ENCODE assay signal across 10 cellular contexts in genomic region chr2:46461716-46462171, GRCh38. TPM values are rescaled to one million over a fixed set of nuclear protein-coding genes. Genes with fewer than 3 reads are reported as not detected.
DNase-seq lines count a peak whose midpoint lies in the region; ATAC-seq and TF ChIP-seq lines count a peak whose summit lies in the region.
"Had no signal": no experiment of that assay in that cellular context is flagged by ENCODE, and none has a peak within 500 bp of the region (broad histone marks: within the 10 kb centered on the region; RNA-seq: fewer than 3 reads in every experiment).

No MANE protein-coding gene starts in this region.

- no peak overlapping the region for H3K4me3 Mint-ChIP-seq in activated T-cell treated with anti-CD3 and anti-CD28 coated beads, Interleukin-2, amount 50 U/mL, for 72 hours
- peak overlapping the region in 2 of 4 donors; percentile 24 to 27 for H3K4me3 Mint-ChIP-seq in IgD-negative memory B cell
- no peak overlapping the region for H3K4me3 Mint-ChIP-seq in central memory CD8-positive, alpha-beta T cell
- H3K4me3 Mint-ChIP-seq in chondrocyte (ENCODE audit: unreplicated experiment), result no peak overlapping the region
- H3K4me3 Mint-ChIP-seq: T-helper 1 cell treated with Interleukin-12 subunit alpha and Interleukin-12 subunit beta and Interleukin-4 antibody, amounts not matched to agents 30 μg/mL and 1 μg/mL, for 36 hours had no signal

- H3K27ac ChIP-seq in substantia nigra (ENCODE audit: low read depth, low read length, poor library complexity, severe bottlenecking), result peak overlapping the region; percentile 93

- H3K27me3 Mint-ChIP-seq in activated T-cell treated with anti-CD3 and anti-CD28 coated beads, Interleukin-2, amount 50 U/mL, for 72 hours (ENCODE audit: low read depth), result no peaks in the 10 kb centered on the region
- peaks cover 1% of the 10 kb centered on the region for H3K27me3 Mint-ChIP-seq in IgD-negative memory B cell
- H3K27me3 Mint-ChIP-seq in central memory CD8-positive, alpha-beta T cell, result no peaks in the 10 kb centered on the region
- no peaks in the 10 kb centered on the region for H3K27me3 Mint-ChIP-seq in chondrocyte (ENCODE audit: low read depth)

- H3K9me3 Mint-ChIP-seq in activated T-cell treated with anti-CD3 and anti-CD28 coated beads, Interleukin-2, amount 50 U/mL, for 72 hours, result no peaks in the 10 kb centered on the region
- H3K9me3 Mint-ChIP-seq in IgD-negative memory B cell (no peaks in the 10 kb centered on the region), chondrocyte (ENCODE audit: low read depth) (no peaks in the 10 kb centered on the region)
- H3K9me3 Mint-ChIP-seq in central memory CD8-positive, alpha-beta T cell, result no peaks in the 10 kb centered on the region
- H3K9me3 Mint-ChIP-seq: T-helper 1 cell treated with Interleukin-12 subunit alpha and Interleukin-12 subunit beta and Interleukin-4 antibody, amounts not matched to agents 30 μg/mL and 1 μg/mL, for 36 hours had no signal

- DNase-seq in activated T-cell treated with anti-CD3 and anti-CD28 coated beads, Interleukin-2, amount 50 U/mL, for 72 hours, result no peak
- DNase-seq in activated T-cell treated with anti-CD3 and anti-CD28 coated beads, Interleukin-2, amount 50 U/mL, for 1 hour, result no peak
- no peak for DNase-seq in central memory CD8-positive, alpha-beta T cell (ENCODE audit: low spot score in 2 of 2)
- DNase-seq in substantia nigra (lab: John Stamatoyannopoulos, UW) (peak in 11 of 49 donors; percentile 12 to 54 (median 30)), GM20000 (ENCODE audit: low spot score) (no peak), RKO (ENCODE audit: low spot score) (no peak), chondrocyte (ENCODE audit: low spot score) (no peak)

- H3K4me1 Mint-ChIP-seq in activated T-cell treated with anti-CD3 and anti-CD28 coated beads, Interleukin-2, amount 50 U/mL, for 72 hours (ENCODE audit: low read depth), result peaks cover 17% of the 10 kb centered on the region
- H3K4me1 Mint-ChIP-seq in IgD-negative memory B cell, result peaks cover 15 to 23% (median 16%) of the 10 kb centered on the region in 3 donors
- H3K4me1 Mint-ChIP-seq in central memory CD8-positive, alpha-beta T cell, result peaks cover 14% of the 10 kb centered on the region
- H3K4me1 Mint-ChIP-seq in chondrocyte (ENCODE audit: low read depth), result peaks cover 15% of the 10 kb centered on the region

- peak; percentile 22 to 43 for ATAC-seq in activated T-cell treated with anti-CD3 and anti-CD28 coated beads, Interleukin-2, amount 50 U/mL, for 72 hours (replicated peaks in 1 of 2)
- peak; percentile 19 for ATAC-seq in central memory CD8-positive, alpha-beta T cell (replicated peaks; ENCODE audit: extremely low read depth, poor library complexity, severe bottlenecking)

- no peak overlapping the region for H3K27ac Mint-ChIP-seq in activated T-cell treated with anti-CD3 and anti-CD28 coated beads, Interleukin-2, amount 50 U/mL, for 72 hours
- H3K27ac Mint-ChIP-seq in IgD-negative memory B cell, result peak overlapping the region; percentile 18 to 86 (median 75)
- H3K27ac Mint-ChIP-seq in central memory CD8-positive, alpha-beta T cell (ENCODE audit: low read depth), result peak overlapping the region; percentile 76
- no peak overlapping the region for H3K27ac Mint-ChIP-seq in chondrocyte (ENCODE audit: unreplicated experiment)
- H3K27ac Mint-ChIP-seq: T-helper 1 cell treated with Interleukin-12 subunit alpha and Interleukin-12 subunit beta and Interleukin-4 antibody, amounts not matched to agents 30 μg/mL and 1 μg/mL, for 36 hours had no signal

- no peaks in the 10 kb centered on the region for H3K36me3 Mint-ChIP-seq in activated T-cell treated with anti-CD3 and anti-CD28 coated beads, Interleukin-2, amount 50 U/mL, for 72 hours (ENCODE audit: insufficient read depth in 2 of 2)
- H3K36me3 Mint-ChIP-seq in IgD-negative memory B cell, result no peaks in the 10 kb centered on the region
- H3K36me3 Mint-ChIP-seq in central memory CD8-positive, alpha-beta T cell (ENCODE audit: insufficient read depth), result peaks cover 5% of the 10 kb centered on the region
- H3K36me3 Mint-ChIP-seq in chondrocyte (ENCODE audit: low read depth), result no peaks in the 10 kb centered on the region

- TF ChIP-seq CTCF in GM20000 (IDR thresholded peaks at IDR 0.05; ENCODE audit: extremely low read depth, missing control alignments) (no peak), chondrocyte (IDR thresholded peaks at IDR 0.05) (no peak)

RNA-seq across cellular contexts. Expression of gene TMEM247, which starts 17.6 kb away (rescaled TPM):
- total RNA-seq in activated T-cell treated with anti-CD3 and anti-CD28 coated beads, Interleukin-2, amount 50 U/mL, for 72 hours, result not detected
- polyA plus RNA-seq in IgD-negative memory B cell, result not detected
- total RNA-seq in chondrocyte, result not detected in 3 replicates
- total RNA-seq: lung microvascular endothelial cell had no signal

Comparison
In these comparisons a context has a peak if more than half of its experiments do, and no peak if none do; other contexts are left out.
1. H3K27ac Mint-ChIP-seq: peak in IgD-negative memory B cell (3 of 3) and central memory CD8-positive, alpha-beta T cell (single experiment); none in activated T-cell treated with anti-CD3 and anti-CD28 coated beads, Interleukin-2, amount 50 U/mL, for 72 hours (single experiment) and chondrocyte (single experiment).